ENCODE assay signal across 19 cellular contexts in the genomic region with DNA sequence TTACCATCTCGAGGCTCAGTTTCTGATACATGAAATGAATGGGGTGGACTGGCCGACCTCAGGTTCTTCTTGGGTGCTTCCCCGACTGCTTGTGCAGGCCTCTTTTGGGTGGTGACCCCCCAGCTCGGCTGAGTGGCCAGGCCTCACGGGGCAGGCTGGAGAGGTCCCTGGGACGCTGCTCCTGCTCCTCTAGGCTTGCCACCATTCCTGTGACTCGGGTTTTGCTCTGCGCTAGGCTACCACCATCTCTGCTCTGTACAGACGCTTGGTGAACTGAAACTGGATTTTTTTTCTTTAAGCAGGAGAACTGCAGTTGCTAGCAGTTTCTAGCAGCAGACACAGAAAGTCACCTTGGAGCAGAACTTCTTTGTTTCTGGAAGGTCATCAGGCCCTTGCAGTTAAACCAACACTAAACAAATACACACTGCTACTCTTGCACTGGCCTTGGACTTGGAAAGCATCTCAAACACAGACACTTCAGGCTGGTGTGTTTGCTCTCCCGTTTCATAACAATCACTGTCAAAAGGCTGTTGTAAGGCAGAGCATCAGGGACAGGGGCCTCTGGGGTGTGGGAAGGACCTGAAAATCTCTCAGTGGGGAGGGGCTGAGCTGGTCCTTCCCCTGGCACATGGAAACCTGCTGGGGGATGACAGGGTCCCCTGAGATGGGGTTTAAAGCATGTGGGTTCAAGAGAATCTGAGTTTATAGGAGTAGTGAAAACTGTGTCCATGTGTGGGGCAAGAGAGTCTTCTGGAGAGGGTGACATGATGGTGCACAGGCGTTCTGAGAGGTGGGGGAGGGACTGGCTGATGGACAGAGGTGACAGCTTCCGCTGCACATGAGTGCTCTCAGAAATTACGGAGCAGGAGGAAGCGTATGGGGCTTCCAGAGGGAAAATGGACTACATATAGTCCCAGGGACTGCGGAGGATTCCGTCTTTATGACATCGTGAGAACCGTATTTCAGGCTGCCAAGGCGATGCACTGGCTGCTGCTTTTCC. TPM values are rescaled to one million over a fixed set of nuclear protein-coding genes. Genes with fewer than 3 reads are reported as not detected.
DNase-seq lines count a peak whose midpoint lies in the region; ATAC-seq and TF ChIP-seq lines count a peak whose summit lies in the region.
"Had no signal": no experiment of that assay in that cellular context is flagged by ENCODE, and none has a peak within 500 bp of the region (broad histone marks: within the 10 kb centered on the region; RNA-seq: fewer than 3 reads in every experiment).

No MANE protein-coding gene starts in this region.

- H3K4me3 Mint-ChIP-seq in brain (no peak overlapping the region), nephron (no peak overlapping the region)
- H3K4me3 Mint-ChIP-seq: HFFc6 had no signal

- DNase-seq in mammary epithelial cell = no peak
- no peak for DNase-seq in NK-92 treated with Interleukin-12 subunit alpha and Interleukin-12 subunit beta, amount 100 ng/mL, for 24 hours (lab: John Stamatoyannopoulos, UW)
- DNase-seq in dermis blood vessel endothelial cell = no peak
- DNase-seq: brain microvascular endothelial cell; DMS 273 treated with DMSO at 0.1 percent for 48 hours; effector CD8-positive, alpha-beta T cell; HFFc6; Karpas-422; left ventricle myocardium inferior; NCI-H146; NCI-H524; PC-9 had no signal

- peak overlapping the region in 3 of 5 experiments; percentile 31 to 47 (median 44) for H3K27ac Mint-ChIP-seq in brain
- H3K27ac Mint-ChIP-seq in nephron = peak overlapping the region in 2 of 3 experiments; percentile 33 to 48
- H3K27ac Mint-ChIP-seq: HFFc6 had no signal

- CTCF ChIA-PET in mammary epithelial cell (lab: Charles Lee; ENCODE audit: low non-redundant PET) = no interaction called here

- peaks cover 25% of the 10 kb centered on the region for H3K36me3 ChIP-seq in BLaER1
- H3K36me3 ChIP-seq in mammary epithelial cell (ENCODE audit: insufficient read depth, low read length) = no peaks in the 10 kb centered on the region
- H3K36me3 ChIP-seq: brain microvascular endothelial cell had no signal

- H4K20me1 ChIP-seq in BLaER1 (peaks cover 18% of the 10 kb centered on the region; the same call in 1 of the 2 replicates), mammary epithelial cell (ENCODE audit: insufficient read depth, low read length) (no peaks in the 10 kb centered on the region)

- H3K27ac ChIP-seq in BLaER1 = no peak overlapping the region
- H3K27ac ChIP-seq in mammary epithelial cell (ENCODE audit: insufficient read depth, low read depth, low read length) = no peak overlapping the region
- H3K27ac ChIP-seq: brain microvascular endothelial cell, HL-60, left ventricle myocardium inferior, PC-9 had no signal

- H3K36me3 Mint-ChIP-seq in brain (no peaks in the 10 kb centered on the region), nephron (ENCODE audit: low read depth) (peaks cover 7% of the 10 kb centered on the region)
- H3K36me3 Mint-ChIP-seq: activated naive CD4-positive, alpha-beta T cell treated with anti-CD3 and anti-CD28 coated beads, Interleukin-2, amount 50 U/mL, for 72 hours had no signal

- H3K4me1 Mint-ChIP-seq in brain (peaks cover 13% of the 10 kb centered on the region), nephron (peaks cover 6% of the 10 kb centered on the region)

- intact Hi-C loops in mammary epithelial cell (cut with micrococcal nuclease) = no loop called here

- WGBS in mammary epithelial cell (ENCODE audit: low coverage, missing lambda C conversion rate) = 81% methylated on average over 19 of the region's 19 CpGs

- no peaks in the 10 kb centered on the region for H3K79me2 ChIP-seq in mammary epithelial cell (ENCODE audit: insufficient read depth, low read length)

- BruUV-seq in mammary epithelial cell (replicated peaks; lab: Mats Ljungman, UMichigan) = no TSS peak

- H3K27me3 Mint-ChIP-seq in brain = no peaks in the 10 kb centered on the region
- peaks cover 11% of the 10 kb centered on the region for H3K27me3 Mint-ChIP-seq in nephron (ENCODE audit: low read depth)

- H3K9me3 ChIP-seq in BLaER1 (no peaks in the 10 kb centered on the region), mammary epithelial cell (replicated peaks; ENCODE audit: insufficient read depth, low read length) (no peaks in the 10 kb centered on the region)
- H3K9me3 ChIP-seq: left ventricle myocardium inferior had no signal

- 0 out of 2 replicates have a peak overlapping the region, but pooled peaks have one; percentile 22 for H3K9ac ChIP-seq in BLaER1
- no peak overlapping the region for H3K9ac ChIP-seq in mammary epithelial cell (ENCODE audit: insufficient read depth, low read length)

- TF ChIP-seq CTCF in brain (conservative IDR thresholded peaks at IDR 0.05) = no peak
- no peak for TF ChIP-seq CTCF in nephron (IDR thresholded peaks at IDR 0.05; ENCODE audit: unreplicated experiment in 3 of 3)
- no peak for TF ChIP-seq CTCF in mammary epithelial cell (conservative IDR thresholded peaks at IDR 0.05 in 1 of 2, IDR thresholded peaks at IDR 0.05 in 1 of 2; ENCODE audit: extremely low read depth in 1 of 2, insufficient read depth in 1 of 2, low read depth in 1 of 2, low read length in 2 of 2)

- dilution Hi-C loops in mammary epithelial cell (cut with HindIII; ENCODE audit: low sequenced_read_pairs) = no loop called here

- H3K4me3 ChIP-seq in BLaER1 = no peak overlapping the region
- no peak overlapping the region for H3K4me3 ChIP-seq in mammary epithelial cell (replicated peaks in 1 of 3; ENCODE audit: insufficient read depth in 1 of 3, low read depth in 2 of 3, low read length in 3 of 3)
- H3K4me3 ChIP-seq: left ventricle myocardium inferior, PC-9 had no signal

- H3K4me1 ChIP-seq in BLaER1 (peaks cover 32% of the 10 kb centered on the region), mammary epithelial cell (ENCODE audit: insufficient read depth, low read length) (peaks cover 5% of the 10 kb centered on the region)
- H3K4me1 ChIP-seq: left ventricle myocardium inferior had no signal

- in situ Hi-C loops in mammary epithelial cell (cut with MboI; ENCODE audit: low sequenced_read_pairs in 2 of 2) = no loop called here

- no peak overlapping the region for H2AFZ ChIP-seq in mammary epithelial cell (ENCODE audit: low read depth, low read length)
- H2AFZ ChIP-seq: PC-9 had no signal

- H3K4me2 ChIP-seq in BLaER1 (no peak overlapping the region), mammary epithelial cell (ENCODE audit: insufficient read depth, low read depth, low read length) (no peak overlapping the region)
- H3K4me2 ChIP-seq: PC-9 had no signal

- H3K27me3 ChIP-seq in BLaER1 = no peaks in the 10 kb centered on the region
- no peaks in the 10 kb centered on the region for H3K27me3 ChIP-seq in mammary epithelial cell (ENCODE audit: insufficient read depth, low read length)
- H3K27me3 ChIP-seq: brain microvascular endothelial cell had no signal

- peak; percentile 62 for ATAC-seq in HG02678 (IDR thresholded peaks at IDR 0.05; ENCODE audit: unreplicated experiment)

- H3K9me3 Mint-ChIP-seq in brain (no peaks in the 10 kb centered on the region), nephron (no peaks in the 10 kb centered on the region)
- H3K9me3 Mint-ChIP-seq: activated naive CD4-positive, alpha-beta T cell treated with anti-CD3 and anti-CD28 coated beads, Interleukin-2, amount 50 U/mL, for 72 hours; HFFc6 had no signal

RNA-seq across cellular contexts. Expression of a gene that starts 35.0 kb away (rescaled TPM):
- polyA plus RNA-seq in brain (ENCODE audit: insufficient read depth, low read depth, low replicate concordance) (1.9 TPM), mammary epithelial cell (1.2 TPM)
- total RNA-seq in mammary epithelial cell (1 to 10 TPM in 1 of 2 donors, not detected in 1; 3.6 TPM), dermis blood vessel endothelial cell (157 and 178 TPM in 2 replicates)
- polyA minus RNA-seq in mammary epithelial cell = not detected
- total RNA-seq: HFFc6, PC-9 had no signal
- polyA plus RNA-seq: BJ had no signal

RNA-seq across cellular contexts. Expression of a gene that starts 36.3 kb away (rescaled TPM):
- polyA plus RNA-seq in brain (ENCODE audit: insufficient read depth, low read depth, low replicate concordance) = 23.0 TPM
- total RNA-seq in mammary epithelial cell = 1 to 10 TPM; 2.0 to 2.3 TPM
- 1.1 TPM for polyA plus RNA-seq in mammary epithelial cell
- 2.6 TPM for polyA minus RNA-seq in mammary epithelial cell
- 8.1 and 9.7 TPM in 2 replicates for total RNA-seq in dermis blood vessel endothelial cell

RNA-seq across cellular contexts. Expression of a gene that starts 46.8 kb away (rescaled TPM):
- polyA plus RNA-seq in brain (ENCODE audit: insufficient read depth, low read depth, low replicate concordance) (146 TPM), mammary epithelial cell (3.9 TPM)
- total RNA-seq in mammary epithelial cell (10 to 100 TPM in 1 of 2 donors, 1 to 10 TPM in 1; 5.6 to 33.5 TPM), dermis blood vessel endothelial cell (83.9 and 124 TPM in 2 replicates)
- 4.7 TPM for polyA minus RNA-seq in mammary epithelial cell

Comparison
In these comparisons a context has a peak if more than half of its experiments do, and no peak if none do; other contexts are left out.
1. RNA of a gene that starts 35.0 kb away (total RNA-seq): 157 to 178 TPM in dermis blood vessel endothelial cell; 3.6 TPM in mammary epithelial cell; every median in the first group is over 10 times any median in the second.